16 cellular contexts compared by ENCODE assay signal in genomic region chr17:9862191-9862590, GRCh38. TPM values are rescaled to one million over a fixed set of nuclear protein-coding genes. Genes with fewer than 3 reads are reported as not detected.
A peak's percentile ranks its signal among the peaks of the same experiment; 100 is the strongest.
DNase-seq lines count a peak whose midpoint lies in the region; ATAC-seq and TF ChIP-seq lines count a peak whose summit lies in the region.
"Had no signal": no experiment of that assay in that cellular context is flagged by ENCODE, and none has a peak within 500 bp of the region (broad histone marks: within the 10 kb centered on the region; RNA-seq: fewer than 3 reads in every experiment).

No MANE protein-coding gene starts in this region.

- no peak overlapping the region for H4K5ac ChIP-seq in mesendoderm (ENCODE audit: low read length)

- H2BK15ac ChIP-seq in mesendoderm (replicated peaks; ENCODE audit: low read depth) = no peak overlapping the region

- no peak overlapping the region for H2BK120ac ChIP-seq in mesendoderm (ENCODE audit: low read depth, low read length)

- no peak overlapping the region for H3K9ac ChIP-seq in endodermal cell (ENCODE audit: extremely low read depth, low read length, poor library complexity, severe bottlenecking)
- no peak overlapping the region for H3K9ac ChIP-seq in mesendoderm (ENCODE audit: low read length)
- H3K9ac ChIP-seq: BLaER1 treated with 17β-estradiol and CSF1 and Interleukin-3, amounts not matched to agents 10 nM and 100 nM had no signal

- no peak overlapping the region for H2BK5ac ChIP-seq in mesendoderm (ENCODE audit: low read length)

- no peak overlapping the region for H3K56ac ChIP-seq in mesendoderm (ENCODE audit: low read length)

- H3K27ac Mint-ChIP-seq in endodermal cell = no peak overlapping the region
- H3K27ac Mint-ChIP-seq: CD8-positive, alpha-beta T cell; GM23338 had no signal

- H3K23ac ChIP-seq in mesendoderm (ENCODE audit: low read length) = no peak overlapping the region

- H3K4me3 Mint-ChIP-seq in endodermal cell = no peak overlapping the region
- H3K4me3 Mint-ChIP-seq: CD8-positive, alpha-beta T cell; GM23338 had no signal

- H3K27me3 Mint-ChIP-seq in endodermal cell (ENCODE audit: insufficient read depth) = peaks cover 6% of the 10 kb centered on the region

- WGBS in endodermal cell (ENCODE audit: insufficient coverage in 1 of 2, insufficient read length in 1 of 2), 2 experiments = no CpG with 5 or more reads among the region's 1 CpG
- no CpG with 5 or more reads among the region's 1 CpG for WGBS in mesendoderm (ENCODE audit: extremely low coverage, insufficient coverage, low lambda C conversion rate)
- WGBS in transverse colon (ENCODE audit: low coverage in 1 of 2), 2 donors = 96% methylated on average over 1 of the region's 1 CpG; no CpG with 5 or more reads in 1 of the 2 donors

- no peaks in the 10 kb centered on the region for H3K36me3 Mint-ChIP-seq in endodermal cell (ENCODE audit: low read depth)
- H3K36me3 Mint-ChIP-seq: CD8-positive, alpha-beta T cell had no signal

- H3K4ac ChIP-seq in mesendoderm (ENCODE audit: low read depth, low read length) = no peak overlapping the region

- H3K36me3 ChIP-seq in endodermal cell (ENCODE audit: control insufficient read depth, insufficient read depth, low read length) (no peaks in the 10 kb centered on the region), mesendoderm (ENCODE audit: control insufficient read depth, insufficient read depth, low read length) (no peaks in the 10 kb centered on the region), transverse colon (no peaks in the 10 kb centered on the region)
- H3K36me3 ChIP-seq: BLaER1 treated with 17β-estradiol and CSF1 and Interleukin-3, amounts not matched to agents 10 nM and 100 nM had no signal

- peaks cover 19% of the 10 kb centered on the region for H3K9me3 Mint-ChIP-seq in endodermal cell

- intact Hi-C loops in transverse colon (cut with DNase I; ENCODE audit: low total_unique reads) = no loop called here

- TF ChIP-seq EP300 in transverse colon (IDR thresholded peaks at IDR 0.05; ENCODE audit: low read depth) = no peak

- H3K27me3 ChIP-seq in endodermal cell (ENCODE audit: control insufficient read depth, insufficient read depth, low read length, poor library complexity, severe bottlenecking) = no peaks in the 10 kb centered on the region
- H3K27me3 ChIP-seq in mesendoderm (ENCODE audit: insufficient read depth, low read length, poor library complexity) = no peaks in the 10 kb centered on the region
- H3K27me3 ChIP-seq in transverse colon = no peaks in the 10 kb centered on the region
- H3K27me3 ChIP-seq: BLaER1 treated with 17β-estradiol and CSF1 and Interleukin-3, amounts not matched to agents 10 nM and 100 nM had no signal

- H3K18ac ChIP-seq in mesendoderm (ENCODE audit: low read length) = no peak overlapping the region

- H3K79me1 ChIP-seq in mesendoderm (ENCODE audit: low read length) = no peaks in the 10 kb centered on the region

- in situ Hi-C loops in transverse colon (cut with MboI; ENCODE audit: low pct_ligation_motif_present in 1 of 4, low pct_unique_long_range_greater_than_20kb in 1 of 4, low sequenced_read_pairs in 3 of 4) = no loop called here

- H2AK5ac ChIP-seq in mesendoderm (ENCODE audit: low read length) = no peak overlapping the region

- H4K8ac ChIP-seq in mesendoderm (ENCODE audit: low read depth, low read length) = no peak overlapping the region

- no peaks in the 10 kb centered on the region for H3K79me2 ChIP-seq in mesendoderm (ENCODE audit: control insufficient read depth, insufficient read depth, low read length)

- ATAC-seq in HG03175 (IDR thresholded peaks at IDR 0.05; ENCODE audit: unreplicated experiment) = no peak
- ATAC-seq: CD8-positive, alpha-beta T cell; GM23338 had no signal

- H3K4me2 ChIP-seq in mesendoderm (ENCODE audit: low read length) = no peak overlapping the region
- H3K4me2 ChIP-seq: BLaER1 treated with 17β-estradiol and CSF1 and Interleukin-3, amounts not matched to agents 10 nM and 100 nM; GM23338 had no signal

- H3K4me3 ChIP-seq in endodermal cell (ENCODE audit: low read length) (no peak overlapping the region), mesendoderm (ENCODE audit: low read length) (no peak overlapping the region), transverse colon (no peak overlapping the region)
- H3K4me3 ChIP-seq: BLaER1 treated with 17β-estradiol and CSF1 and Interleukin-3, amounts not matched to agents 10 nM and 100 nM; GM23338 had no signal

- no peak for TF ChIP-seq POLR2A in transverse colon (IDR thresholded peaks at IDR 0.05)

- DNase-seq in HT1080 (ENCODE audit: low read depth) = peak; percentile 25
- peak; percentile 9 for DNase-seq in MV-4-11 (lab: John Stamatoyannopoulos, UW)
- DNase-seq in endodermal cell = peak; percentile 32
- DNase-seq in mesendoderm = peak; percentile 2
- no peak for DNase-seq in transverse colon
- no peak for DNase-seq in stimulated activated CD4-positive, alpha-beta T cell treated with anti-CD3 and anti-CD28 coated beads, Interleukin-4, amount 100 ng/mL, for 24 hours
- no peak for DNase-seq in NCI-H524 (lab: John Stamatoyannopoulos, UW)
- DNase-seq: Calu3; CD8-positive, alpha-beta T cell; DMS79 treated with DMSO at 0.1 percent for 48 hours; GF-D8; HCEC 1CT had no signal

- no peaks in the 10 kb centered on the region for H3K4me1 Mint-ChIP-seq in endodermal cell
- H3K4me1 Mint-ChIP-seq: GM23338 had no signal

- H3K4me1 ChIP-seq in endodermal cell (ENCODE audit: control insufficient read depth, insufficient read depth, low read length) (no peaks in the 10 kb centered on the region), mesendoderm (ENCODE audit: control insufficient read depth, low read depth, low read length) (no peaks in the 10 kb centered on the region), transverse colon (no peaks in the 10 kb centered on the region)
- H3K4me1 ChIP-seq: BLaER1 treated with 17β-estradiol and CSF1 and Interleukin-3, amounts not matched to agents 10 nM and 100 nM had no signal

- H3K9me3 ChIP-seq in endodermal cell (ENCODE audit: control insufficient read depth, low read length) (peaks cover 14% of the 10 kb centered on the region), transverse colon (no peaks in the 10 kb centered on the region)

- TF ChIP-seq CTCF in endodermal cell (conservative IDR thresholded peaks at IDR 0.05) (no peak), transverse colon (IDR thresholded peaks at IDR 0.05) (no peak)

- H3K27ac ChIP-seq in endodermal cell (ENCODE audit: low read depth, low read length) (no peak overlapping the region), mesendoderm (ENCODE audit: low read depth, low read length) (no peak overlapping the region), transverse colon (no peak overlapping the region)
- H3K27ac ChIP-seq: BLaER1 treated with 17β-estradiol and CSF1 and Interleukin-3, amounts not matched to agents 10 nM and 100 nM had no signal

RNA-seq across cellular contexts. Expression of gene GLP2R, which starts 36.5 kb away (rescaled TPM):
- 0.63 and 0.90 TPM in 2 replicates for total RNA-seq in HT1080 (2014; rRNA removed; shearing (Covaris generic))
- polyA plus RNA-seq in HT1080 (2015; cell fraction: cytosol; rRNA removed) = 0.17 and 0.20 TPM in 2 replicates
- polyA plus RNA-seq in HT1080 (2015; cell fraction: nucleus; rRNA removed) = 0.05 and 0.25 TPM in 2 replicates
- total RNA-seq in endodermal cell (not detected), transverse colon (10 to 100 TPM in 3 of 4 donors, 1 to 10 TPM in 1; 7.2 to 17.2 (median 12.2) TPM)
- not detected for polyA plus RNA-seq in endodermal cell (2013, experiment 1 of 2)
- not detected for polyA plus RNA-seq in endodermal cell (2013, experiment 2 of 2)
- not detected for polyA plus RNA-seq in mesendoderm (2013, experiment 1 of 2)
- polyA plus RNA-seq in mesendoderm (2013, experiment 2 of 2) = not detected
- total RNA-seq: CD8-positive, alpha-beta T cell; GM23338 had no signal
- polyA plus RNA-seq: GM23338 had no signal

RNA-seq across cellular contexts. Expression of gene GSG1L2, which starts 40.3 kb away (rescaled TPM):
- total RNA-seq in HT1080 (2014; rRNA removed; shearing (Covaris generic)) = not detected in 2 replicates
- polyA plus RNA-seq in HT1080 (2015; cell fraction: cytosol; rRNA removed) = not detected in 2 replicates
- polyA plus RNA-seq in HT1080 (2015; cell fraction: nucleus; rRNA removed) = not detected in 2 replicates
- not detected for total RNA-seq in endodermal cell
- not detected for polyA plus RNA-seq in endodermal cell (2013, experiment 1 of 2)
- not detected for polyA plus RNA-seq in endodermal cell (2013, experiment 2 of 2)
- polyA plus RNA-seq in mesendoderm (2013, experiment 1 of 2) = not detected
- polyA plus RNA-seq in mesendoderm (2013, experiment 2 of 2) = not detected
- not detected for total RNA-seq in transverse colon
- total RNA-seq: Calu3; CD8-positive, alpha-beta T cell; GM23338 had no signal
- polyA plus RNA-seq: AG04450, GM23338 had no signal

RNA-seq across cellular contexts. Expression of gene RCVRN, which starts 42.9 kb away (rescaled TPM):
- not detected in 2 replicates for total RNA-seq in HT1080 (2014; rRNA removed; shearing (Covaris generic))
- polyA plus RNA-seq in HT1080 (2015; cell fraction: cytosol; rRNA removed) = not detected in 2 replicates
- polyA plus RNA-seq in HT1080 (2015; cell fraction: nucleus; rRNA removed) = not detected in 2 replicates
- total RNA-seq in endodermal cell = not detected
- not detected for polyA plus RNA-seq in endodermal cell (2013, experiment 1 of 2)
- polyA plus RNA-seq in endodermal cell (2013, experiment 2 of 2) = not detected
- 0.06 TPM for polyA plus RNA-seq in mesendoderm (2013, experiment 1 of 2)
- 0.08 TPM for polyA plus RNA-seq in mesendoderm (2013, experiment 2 of 2)
- not detected for total RNA-seq in transverse colon
- total RNA-seq: Calu3, GM23338 had no signal
- polyA plus RNA-seq: AG04450, GM23338 had no signal

Comparison
In these comparisons a context has a peak if more than half of its experiments do, and no peak if none do; other contexts are left out.
1. DNase-seq: peak in HT1080 (single experiment), MV-4-11 (single experiment), endodermal cell (single experiment) and mesendoderm (single experiment); none in transverse colon (single experiment), stimulated activated CD4-positive, alpha-beta T cell treated with anti-CD3 and anti-CD28 coated beads, Interleukin-4, amount 100 ng/mL, for 24 hours (single experiment) and NCI-H524 (0 of 2).